In genomic region chr18:26702023-26702422, GRCh38 we compare ENCODE assay signal across 17 cellular contexts.
"Had no signal": no experiment of that assay in that cellular context is flagged by ENCODE, and none has a peak within 500 bp of the region (broad histone marks: within the 10 kb centered on the region; RNA-seq: fewer than 3 reads in every experiment).

No MANE protein-coding gene starts in this region.

- H3K27ac Mint-ChIP-seq: activated CD4-positive, alpha-beta memory T cell treated with anti-CD3 and anti-CD28 coated beads for 36 hours; activated naive CD4-positive, alpha-beta T cell treated with anti-CD3 and anti-CD28 coated beads, Interleukin-2, amount 50 U/mL, for 72 hours; stimulated activated naive CD8-positive, alpha-beta T cell treated with anti-CD3 and anti-CD28 coated beads, Interleukin-15, Interleukin-2, amounts not matched to agents 100 ng/mL and 50 ng/mL, for 24 hours had no signal

- H3K27me3 ChIP-seq: body of pancreas, hepatocyte, testis had no signal

- H3K9me3 Mint-ChIP-seq: activated CD4-positive, alpha-beta memory T cell treated with anti-CD3 and anti-CD28 coated beads for 36 hours; activated naive CD4-positive, alpha-beta T cell treated with anti-CD3 and anti-CD28 coated beads, Interleukin-2, amount 50 U/mL, for 72 hours; activated T-cell treated with anti-CD3 and anti-CD28 coated beads, Interleukin-2, amount 50 U/mL, for 4 hours; stimulated activated naive CD8-positive, alpha-beta T cell treated with anti-CD3 and anti-CD28 coated beads, Interleukin-15, Interleukin-2, amounts not matched to agents 100 ng/mL and 50 ng/mL, for 24 hours had no signal

- ATAC-seq: activated naive CD4-positive, alpha-beta T cell treated with anti-CD3 and anti-CD28 coated beads, Interleukin-2, amount 50 U/mL, for 72 hours; activated T-cell treated with anti-CD3 and anti-CD28 coated beads, Interleukin-2, amount 50 U/mL, for 4 hours; body of pancreas had no signal

- H3K9me3 ChIP-seq: body of pancreas, testis had no signal

- H3K36me3 Mint-ChIP-seq: activated CD4-positive, alpha-beta memory T cell treated with anti-CD3 and anti-CD28 coated beads for 36 hours; activated naive CD4-positive, alpha-beta T cell treated with anti-CD3 and anti-CD28 coated beads, Interleukin-2, amount 50 U/mL, for 72 hours had no signal

- H3K27ac ChIP-seq: body of pancreas, epithelial cell of prostate, hepatocyte, testis had no signal

- H3K4me3 ChIP-seq: body of pancreas, hepatocyte, testis had no signal

- H3K4me3 Mint-ChIP-seq: activated CD4-positive, alpha-beta memory T cell treated with anti-CD3 and anti-CD28 coated beads for 36 hours; activated T-cell treated with anti-CD3 and anti-CD28 coated beads, Interleukin-2, amount 50 U/mL, for 4 hours; stimulated activated naive CD8-positive, alpha-beta T cell treated with anti-CD3 and anti-CD28 coated beads, Interleukin-15, Interleukin-2, amounts not matched to agents 100 ng/mL and 50 ng/mL, for 24 hours had no signal

- DNase-seq: activated CD4-positive, alpha-beta memory T cell treated with anti-CD3 and anti-CD28 coated beads for 36 hours; activated CD4-positive, alpha-beta T cell treated with anti-CD3 and anti-CD28 coated beads for 1 hour; activated effector memory CD4-positive, alpha-beta T cell treated with anti-CD3 and anti-CD28 coated beads, Interleukin-2, amount 50 U/mL, for 16 hours; activated T-cell treated with anti-CD3 and anti-CD28 coated beads, Interleukin-2, amount 50 U/mL, for 4 hours; amniotic stem cell; body of pancreas; central memory CD4-positive, alpha-beta T cell; cortex of kidney; effector memory CD4-positive, alpha-beta T cell; kidney; stimulated activated CD4-positive, alpha-beta T cell treated with anti-CD3 and anti-CD28 coated beads, Interleukin-15, amount 100 ng/mL, for 24 hours; stimulated activated CD4-positive, alpha-beta T cell treated with anti-CD3 and anti-CD28 coated beads, Interleukin-4, amount 100 ng/mL, for 24 hours; testis had no signal
